ENCODE assay signal across 11 cellular contexts in genomic region chr2:203396667-203397066, GRCh38.
DNase-seq lines count a peak whose midpoint lies in the region; TF ChIP-seq lines count a peak whose summit lies in the region.
"Had no signal": no experiment of that assay in that cellular context is flagged by ENCODE, and none has a peak within 500 bp of the region (broad histone marks: within the 10 kb centered on the region; RNA-seq: fewer than 3 reads in every experiment).

No MANE protein-coding gene starts in this region.

- H3K36me3 Mint-ChIP-seq in Calu3 (ENCODE audit: insufficient read depth, unreplicated experiment), result peaks cover 5% of the 10 kb centered on the region

- H3K4me1 Mint-ChIP-seq in Calu3 (ENCODE audit: low read depth, unreplicated experiment), result peaks cover 36% of the 10 kb centered on the region

- H3K4me1 ChIP-seq in mammary epithelial cell (ENCODE audit: insufficient read depth, low read length), result peaks cover 7% of the 10 kb centered on the region

- H3K36me3 ChIP-seq in mammary epithelial cell (ENCODE audit: insufficient read depth, low read length), result peaks cover 2% of the 10 kb centered on the region

- H2AFZ ChIP-seq in mammary epithelial cell (ENCODE audit: low read depth, low read length), result no peak overlapping the region

- no peak overlapping the region for H3K9ac ChIP-seq in mammary epithelial cell (ENCODE audit: insufficient read depth, low read length)

- peak; percentile 18 for DNase-seq in Calu3
- DNase-seq in KBM-7, result peak; percentile 47
- DNase-seq in mammary epithelial cell, result no peak
- peak; percentile 84 for DNase-seq in iPS-NIHi7 (ENCODE audit: extremely low spot score)
- DNase-seq in stimulated activated CD4-positive, alpha-beta T cell treated with anti-CD3 and anti-CD28 coated beads, Interleukin-2, amount 100 ng/mL, for 24 hours, result no peak
- no peak for DNase-seq in RPMI8226
- no peak for DNase-seq in putamen (ENCODE audit: low spot score)
- DNase-seq in hypothalamus (lab: John Stamatoyannopoulos, UW), result no peak
- DNase-seq: head of caudate nucleus, NCI-H345 had no signal

- no peaks in the 10 kb centered on the region for H4K20me1 ChIP-seq in mammary epithelial cell (ENCODE audit: insufficient read depth, low read length)

- 46% methylated on average over 1 of the region's 1 CpG for WGBS in mammary epithelial cell (ENCODE audit: low coverage, missing lambda C conversion rate)

- no peaks in the 10 kb centered on the region for H3K9me3 Mint-ChIP-seq in Calu3 (ENCODE audit: low read depth, unreplicated experiment)
- H3K9me3 Mint-ChIP-seq: natural killer cell treated with Interleukin-12 subunit alpha and Interleukin-12 subunit beta and Interleukin-15 and Interleukin-18, amount 100 ng/mL, for 72 hours had no signal

- TF ChIP-seq CTCF in Calu3 (IDR thresholded peaks at IDR 0.05; ENCODE audit: unreplicated experiment) (peak; percentile 62), mammary epithelial cell (conservative IDR thresholded peaks at IDR 0.05 in 1 of 2, IDR thresholded peaks at IDR 0.05 in 1 of 2; ENCODE audit: extremely low read depth in 1 of 2, insufficient read depth in 1 of 2, low read depth in 1 of 2, low read length in 2 of 2) (peak; percentile 27 to 42)

- H3K4me3 ChIP-seq in mammary epithelial cell (replicated peaks in 1 of 3; ENCODE audit: insufficient read depth in 1 of 3, low read depth in 2 of 3, low read length in 3 of 3), result no peak overlapping the region

- no peak overlapping the region for H3K4me2 ChIP-seq in mammary epithelial cell (ENCODE audit: insufficient read depth, low read depth, low read length)

- H3K27me3 Mint-ChIP-seq in Calu3 (ENCODE audit: unreplicated experiment), result no peaks in the 10 kb centered on the region
- H3K27me3 Mint-ChIP-seq: natural killer cell treated with Interleukin-12 subunit alpha and Interleukin-12 subunit beta and Interleukin-15 and Interleukin-18, amount 100 ng/mL, for 72 hours had no signal

- no peak overlapping the region for H3K27ac ChIP-seq in mammary epithelial cell (ENCODE audit: insufficient read depth, low read depth, low read length)

- in situ Hi-C loops in KBM-7 (cut with MboI; ENCODE audit: low pct_unique_long_range_greater_than_20kb, low sequenced_read_pairs), result no loop called here
- in situ Hi-C loops in mammary epithelial cell (cut with MboI; ENCODE audit: low sequenced_read_pairs in 2 of 2), result no loop called here

- dilution Hi-C loops in mammary epithelial cell (cut with HindIII; ENCODE audit: low sequenced_read_pairs), result no loop called here

- CTCF ChIA-PET in Calu3 (lab: Charles Lee) (no interaction called here), mammary epithelial cell (lab: Charles Lee; ENCODE audit: low non-redundant PET) (no interaction called here)

- BruUV-seq in Calu3 (replicated peaks; lab: Mats Ljungman, UMichigan) (no TSS peak), mammary epithelial cell (replicated peaks; lab: Mats Ljungman, UMichigan) (no TSS peak)

- H3K27ac Mint-ChIP-seq in Calu3 (ENCODE audit: unreplicated experiment), result no peak overlapping the region
- H3K27ac Mint-ChIP-seq: natural killer cell treated with Interleukin-12 subunit alpha and Interleukin-12 subunit beta and Interleukin-15 and Interleukin-18, amount 100 ng/mL, for 72 hours had no signal

- H3K4me3 Mint-ChIP-seq in Calu3 (ENCODE audit: low read depth, unreplicated experiment), result no peak overlapping the region
- H3K4me3 Mint-ChIP-seq: natural killer cell treated with Interleukin-12 subunit alpha and Interleukin-12 subunit beta and Interleukin-15 and Interleukin-18, amount 100 ng/mL, for 72 hours had no signal

- H3K27me3 ChIP-seq in mammary epithelial cell (ENCODE audit: insufficient read depth, low read length), result no peaks in the 10 kb centered on the region

- intact Hi-C loops in Calu3 (cut with micrococcal nuclease; ENCODE audit: unreplicated experiment), result loop anchor here (5.0 kb wide), 1 partner anchor 64 kb away; no protein-coding TSS in a partner anchor
- intact Hi-C loops in mammary epithelial cell (cut with micrococcal nuclease), result no loop called here

- H3K9me3 ChIP-seq in mammary epithelial cell (replicated peaks; ENCODE audit: insufficient read depth, low read length), result peaks cover 3% of the 10 kb centered on the region

- no peaks in the 10 kb centered on the region for H3K79me2 ChIP-seq in mammary epithelial cell (ENCODE audit: insufficient read depth, low read length)

Comparison
In these comparisons a context has a peak if more than half of its experiments do, and no peak if none do; other contexts are left out.
1. DNase-seq: peak in Calu3 (single experiment), KBM-7 (single experiment) and iPS-NIHi7 (single experiment); none in mammary epithelial cell (single experiment), stimulated activated CD4-positive, alpha-beta T cell treated with anti-CD3 and anti-CD28 coated beads, Interleukin-2, amount 100 ng/mL, for 24 hours (0 of 2), RPMI8226 (single experiment), putamen (single experiment) and hypothalamus (0 of 51).